Comparison of ENCODE assay signal across 17 cellular contexts in the genomic region with DNA sequence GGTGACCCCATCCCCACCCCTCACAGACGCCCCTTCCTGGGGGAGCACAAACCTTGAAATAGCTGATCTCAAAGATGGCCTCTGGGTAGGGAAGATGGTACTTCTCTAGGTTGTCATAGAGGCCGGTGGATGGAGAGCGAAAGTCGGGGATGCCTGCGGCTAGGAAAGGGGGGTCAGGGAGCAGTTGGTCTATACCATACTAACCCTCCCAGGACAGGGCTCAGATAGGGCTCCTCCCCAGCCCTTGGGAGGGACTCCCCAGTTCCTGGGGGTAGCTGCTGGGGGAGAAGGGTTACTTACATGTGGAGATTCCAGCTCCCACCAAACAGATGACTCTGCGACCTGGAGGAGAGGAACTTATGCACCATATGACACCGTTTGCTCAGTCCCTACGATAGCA. TPM values are rescaled to one million over a fixed set of nuclear protein-coding genes. Genes with fewer than 3 reads are reported as not detected.
DNase-seq lines count a peak whose midpoint lies in the region; ATAC-seq and TF ChIP-seq lines count a peak whose summit lies in the region.
"Had no signal": no experiment of that assay in that cellular context is flagged by ENCODE, and none has a peak within 500 bp of the region (broad histone marks: within the 10 kb centered on the region; RNA-seq: fewer than 3 reads in every experiment).

No MANE protein-coding gene starts in this region.

- H3K4me1 ChIP-seq in left ventricle myocardium inferior (peaks cover 48% of the 10 kb centered on the region), gastrocnemius medialis (peaks cover 44 to 67% of the 10 kb centered on the region in 2 donors), PC-9 (replicated peaks; ENCODE audit: insufficient read depth) (no peaks in the 10 kb centered on the region)
- H3K4me1 ChIP-seq: A549 had no signal

- peaks cover 43% of the 10 kb centered on the region for H3K36me3 ChIP-seq in left ventricle myocardium inferior
- H3K36me3 ChIP-seq in gastrocnemius medialis, result peaks cover 0 to 28% of the 10 kb centered on the region in 2 donors
- H3K36me3 ChIP-seq in PC-9 (ENCODE audit: low read depth), result no peaks in the 10 kb centered on the region

- no peak for TF ChIP-seq POLR2A in gastrocnemius medialis (IDR thresholded peaks at IDR 0.05)

- DNase-seq in left ventricle myocardium inferior (no peak), cardiac septum (ENCODE audit: low spot score) (no peak), epidermal melanocyte (ENCODE audit: insufficient read length, low spot score) (peak; percentile 14), gastrocnemius medialis (no peak), PC-9 (no peak)
- DNase-seq in activated naive CD4-positive, alpha-beta T cell treated with anti-CD3 and anti-CD28 coated beads, Interleukin-2, amount 10 ng/mL, durations not matched to agents 7 days and 5 days, result no peak
- DNase-seq: AML-193; Caco-2; CD4-positive, alpha-beta T cell had no signal

- H3F3A ChIP-seq in PC-9 (ENCODE audit: insufficient read depth, low read depth), result peaks cover 8% of the 10 kb centered on the region

- no peaks in the 10 kb centered on the region for H3K9me3 Mint-ChIP-seq in activated naive CD4-positive, alpha-beta T cell treated with anti-CD3 and anti-CD28 coated beads, Interleukin-2, amount 10 ng/mL, durations not matched to agents 7 days and 5 days
- H3K9me3 Mint-ChIP-seq: CD4-positive, alpha-beta T cell; GM23338; IgD-negative memory B cell had no signal

- POLR2A ChIA-PET in PC-9 (lab: Charles Lee; ENCODE audit: unreplicated experiment), result interaction anchor here (0.5 kb wide), 1 partner anchor 155 kb away, joined by 3 read pairs; no protein-coding TSS in a partner anchor

- TF ChIP-seq CTCF in left ventricle myocardium inferior (IDR thresholded peaks at IDR 0.05; ENCODE audit: borderline replicate concordance) (no peak), gastrocnemius medialis (IDR thresholded peaks at IDR 0.05 in 4 of 5, conservative IDR thresholded peaks at IDR 0.05 in 1 of 5) (no peak), PC-9 (conservative IDR thresholded peaks at IDR 0.05) (no peak)

- intact Hi-C loops in left ventricle myocardium inferior (cut with micrococcal nuclease) (no loop called here), cardiac septum (cut with DNase I) (no loop called here), gastrocnemius medialis (cut with DNase I; ENCODE audit: low total_unique reads) (loop anchor here (2.0 to 10.0 kb wide), 3 partner anchors 59 to 715 kb away; a partner anchor contains a TSS), PC-9 (cut with micrococcal nuclease; ENCODE audit: unreplicated experiment) (no loop called here)

- H3K79me2 ChIP-seq in PC-9 (ENCODE audit: low read depth), result no peaks in the 10 kb centered on the region

- no peaks in the 10 kb centered on the region for H3K9me3 ChIP-seq in left ventricle myocardium inferior (replicated peaks)
- H3K9me3 ChIP-seq in gastrocnemius medialis, result no peaks in the 10 kb centered on the region
- H3K9me3 ChIP-seq in PC-9 (ENCODE audit: insufficient read depth, low read depth), result no peaks in the 10 kb centered on the region
- H3K9me3 ChIP-seq: A549, Caco-2 had no signal

- BruUV-seq in PC-9 (replicated peaks; lab: Mats Ljungman, UMichigan), result no TSS peak

- H3K4me3 ChIP-seq in left ventricle myocardium inferior (no peak overlapping the region), gastrocnemius medialis (no peak overlapping the region), PC-9 (no peak overlapping the region)
- H3K4me3 ChIP-seq: A549, GM23338 had no signal

- H3K27me3 ChIP-seq in left ventricle myocardium inferior (ENCODE audit: low read depth), result no peaks in the 10 kb centered on the region
- no peaks in the 10 kb centered on the region for H3K27me3 ChIP-seq in gastrocnemius medialis
- H3K27me3 ChIP-seq in PC-9 (ENCODE audit: insufficient read depth, low read depth), result no peaks in the 10 kb centered on the region

- in situ Hi-C loops in gastrocnemius medialis (cut with MboI; ENCODE audit: low sequenced_read_pairs in 4 of 4), result loop anchor here in 1 of 4 donors (10.0 kb wide), 1 partner anchor 45 kb away; a partner anchor contains a TSS

- H3K4me1 Mint-ChIP-seq in activated naive CD4-positive, alpha-beta T cell treated with anti-CD3 and anti-CD28 coated beads, Interleukin-2, amount 10 ng/mL, durations not matched to agents 7 days and 5 days, result no peaks in the 10 kb centered on the region

- no peaks in the 10 kb centered on the region for H3K9me2 ChIP-seq in PC-9 (ENCODE audit: insufficient read depth)

- H3K27ac ChIP-seq in left ventricle myocardium inferior (replicated peaks) (peak overlapping the region; percentile 65), gastrocnemius medialis (peak overlapping the region; percentile 85 to 96 (median 88)), PC-9 (no peak overlapping the region)
- H3K27ac ChIP-seq: 22Rv1, A549, C4-2B had no signal

- no peaks in the 10 kb centered on the region for H3K27me3 Mint-ChIP-seq in activated naive CD4-positive, alpha-beta T cell treated with anti-CD3 and anti-CD28 coated beads, Interleukin-2, amount 10 ng/mL, durations not matched to agents 7 days and 5 days
- H3K27me3 Mint-ChIP-seq: CD4-positive, alpha-beta T cell; IgD-negative memory B cell had no signal

- no peak overlapping the region for H3K27ac Mint-ChIP-seq in activated naive CD4-positive, alpha-beta T cell treated with anti-CD3 and anti-CD28 coated beads, Interleukin-2, amount 10 ng/mL, durations not matched to agents 7 days and 5 days
- H3K27ac Mint-ChIP-seq: CD4-positive, alpha-beta T cell; GM23338; IgD-negative memory B cell had no signal

- CTCF ChIA-PET in activated naive CD4-positive, alpha-beta T cell treated with anti-CD3 and anti-CD28 coated beads, Interleukin-2, amount 10 ng/mL, durations not matched to agents 7 days and 5 days (lab: Charles Lee), result no interaction called here
- CTCF ChIA-PET in PC-9 (lab: Charles Lee), result no interaction called here

- H3K4me3 Mint-ChIP-seq in activated naive CD4-positive, alpha-beta T cell treated with anti-CD3 and anti-CD28 coated beads, Interleukin-2, amount 10 ng/mL, durations not matched to agents 7 days and 5 days, result no peak overlapping the region
- H3K4me3 Mint-ChIP-seq: CD4-positive, alpha-beta T cell; GM23338; IgD-negative memory B cell had no signal

- H3K4me2 ChIP-seq in PC-9, result no peak overlapping the region
- H3K4me2 ChIP-seq: A549, GM23338 had no signal

- no peak overlapping the region for H2AFZ ChIP-seq in PC-9
- H2AFZ ChIP-seq: GM23338 had no signal

- peaks cover 9% of the 10 kb centered on the region for H3K36me3 Mint-ChIP-seq in activated naive CD4-positive, alpha-beta T cell treated with anti-CD3 and anti-CD28 coated beads, Interleukin-2, amount 10 ng/mL, durations not matched to agents 7 days and 5 days

- ATAC-seq in gastrocnemius medialis (no peak), GM21390 (IDR thresholded peaks at IDR 0.05; ENCODE audit: unreplicated experiment) (no peak)
- ATAC-seq: A549, GM23338, HCT116, HepG2 had no signal

- H4K20me1 ChIP-seq in PC-9 (ENCODE audit: insufficient read depth), result no peaks in the 10 kb centered on the region

RNA-seq across cellular contexts. Expression of a gene that starts 9.6 kb away (rescaled TPM):
- total RNA-seq in left ventricle myocardium inferior (99.0 TPM), cardiac septum (49.6 TPM), gastrocnemius medialis (100 to 1,000 TPM; 208 to 327 (median 285) TPM), PC-9 (2021) (29.6 and 32.9 TPM in 2 replicates)

RNA-seq across cellular contexts. Expression of a gene that starts 10.0 kb away (rescaled TPM):
- total RNA-seq in left ventricle myocardium inferior (18.4 TPM), cardiac septum (22.0 TPM), gastrocnemius medialis (10 to 100 TPM; 32.2 to 63.8 (median 53.6) TPM), PC-9 (2021) (18.8 and 21.6 TPM in 2 replicates)

RNA-seq across cellular contexts. Expression of a gene that starts 11.7 kb away (rescaled TPM):
- total RNA-seq in left ventricle myocardium inferior, result 3.7 TPM
- total RNA-seq in cardiac septum, result 2.0 TPM
- total RNA-seq in gastrocnemius medialis, result 1 to 10 TPM in 3 of 4 donors, under 1 TPM in 1; 0.95 to 3.3 (median 2.9) TPM
- 10.3 and 14.6 TPM in 2 replicates for total RNA-seq in PC-9 (2021)

RNA-seq across cellular contexts. Expression of a gene that starts 22.2 kb away (rescaled TPM):
- total RNA-seq in left ventricle myocardium inferior (not detected), cardiac septum (not detected), gastrocnemius medialis (under 1 TPM in 1 of 4 donors, not detected in 3; 0.46 TPM), PC-9 (2021) (1.8 and 2.1 TPM in 2 replicates)
- total RNA-seq: GM23338, HepG2 had no signal

RNA-seq across cellular contexts. Expression of a gene that starts 40.0 kb away (rescaled TPM):
- 140 TPM for total RNA-seq in left ventricle myocardium inferior
- 136 TPM for total RNA-seq in cardiac septum
- total RNA-seq in gastrocnemius medialis, result 100 to 1,000 TPM in 3 of 4 donors, 10 to 100 TPM in 1; 88.3 to 172 (median 126) TPM
- 368 and 443 TPM in 2 replicates for total RNA-seq in PC-9 (2021)
